26 cellular contexts compared by ENCODE assay signal in genomic region chr4:88058295-88058694, GRCh38. TPM values are rescaled to one million over a fixed set of nuclear protein-coding genes. Genes with fewer than 3 reads are reported as not detected.
DNase-seq lines count a peak whose midpoint lies in the region; ATAC-seq, FAIRE-seq and TF ChIP-seq lines count a peak whose summit lies in the region.
"Had no signal": no experiment of that assay in that cellular context is flagged by ENCODE, and none has a peak within 500 bp of the region (broad histone marks: within the 10 kb centered on the region; RNA-seq: fewer than 3 reads in every experiment).

No MANE protein-coding gene starts in this region.

- H3K9ac ChIP-seq in HepG2 (ENCODE audit: insufficient read depth, low read depth, low read length), result no peak overlapping the region
- no peak overlapping the region for H3K9ac ChIP-seq in astrocyte (ENCODE audit: low read length)
- H3K9ac ChIP-seq: BLaER1 had no signal

- H3K36me3 Mint-ChIP-seq in astrocyte (ENCODE audit: low read depth, unreplicated experiment), result peaks cover 6% of the 10 kb centered on the region

- H4K20me1 ChIP-seq in HepG2 (ENCODE audit: insufficient read depth, low read length), result no peaks in the 10 kb centered on the region
- no peaks in the 10 kb centered on the region for H4K20me1 ChIP-seq in astrocyte (ENCODE audit: insufficient read depth, low read length)
- H4K20me1 ChIP-seq: BLaER1 had no signal

- no peak overlapping the region for H3K27ac ChIP-seq in HepG2 (ENCODE audit: extremely low read length, insufficient read depth, low read length)
- no peak overlapping the region for H3K27ac ChIP-seq in right lobe of liver
- H3K27ac ChIP-seq in astrocyte (ENCODE audit: low read depth, low read length), result no peak overlapping the region
- no peak overlapping the region for H3K27ac ChIP-seq in pancreas
- H3K27ac ChIP-seq: 22Rv1, BLaER1 had no signal

- H2AFZ ChIP-seq in HepG2 (ENCODE audit: low read length) (no peak overlapping the region), astrocyte (ENCODE audit: low read depth, low read length) (no peak overlapping the region)

- POLR2A ChIA-PET in HepG2 (lab: Yijun Ruan, JAX), result no interaction called here

- peaks cover 20% of the 10 kb centered on the region for H3K4me1 ChIP-seq in HepG2 (ENCODE audit: insufficient read depth, low read length)
- H3K4me1 ChIP-seq in right lobe of liver, result peaks cover 0 to 56% (median 13%) of the 10 kb centered on the region in 4 donors
- H3K4me1 ChIP-seq in astrocyte (ENCODE audit: insufficient read depth, low read length), result no peaks in the 10 kb centered on the region
- no peaks in the 10 kb centered on the region for H3K4me1 ChIP-seq in pancreas
- H3K4me1 ChIP-seq: BE2C, BLaER1 had no signal

- H3K9me3 Mint-ChIP-seq in astrocyte (ENCODE audit: unreplicated experiment), result no peaks in the 10 kb centered on the region
- H3K9me3 Mint-ChIP-seq: CD14-positive monocyte; CD4-positive, alpha-beta memory T cell; CD4-positive, CD25-positive, alpha-beta regulatory T cell; CD8-positive, alpha-beta memory T cell had no signal

- no peak overlapping the region for H3K4me2 ChIP-seq in HepG2 (ENCODE audit: low read depth, low read length)
- no peak overlapping the region for H3K4me2 ChIP-seq in astrocyte (ENCODE audit: low read length)
- H3K4me2 ChIP-seq: BLaER1 had no signal

- DNase-seq in HepG2 (ENCODE audit: low spot score) (no peak), right lobe of liver (no peak), astrocyte (ENCODE audit: low read depth) (no peak), pancreas (no peak), NCI-H1092 (lab: John Stamatoyannopoulos, UW) (no peak)
- DNase-seq in activated CD4-positive, alpha-beta T cell treated with anti-CD3 and anti-CD28 coated beads, Interleukin-2, amount 50 U/mL, for 48 hours, result no peak
- DNase-seq: ACHN; BE2C; C1 segment of cervical spinal cord; CD4-positive, alpha-beta memory T cell; CD4-positive, CD25-positive, alpha-beta regulatory T cell; CD8-positive, alpha-beta memory T cell; COR-L47; DMS 273 treated with DMSO at 0.1 percent for 48 hours; DMS153; DMS53; DMS79; DND-41; EL; GDM1 had no signal

- TF ChIP-seq POLR2A in HepG2 (IDR thresholded peaks at IDR 0.05; ENCODE audit: insufficient read depth in 1 of 2, low read depth in 2 of 2, low read length in 2 of 2), result no peak
- TF ChIP-seq POLR2A in right lobe of liver (IDR thresholded peaks at IDR 0.05), result no peak

- H3K4me3 ChIP-seq in HepG2 (replicated peaks in 1 of 3; ENCODE audit: insufficient read depth in 1 of 3, low read depth in 2 of 3, low read length in 3 of 3) (no peak overlapping the region), right lobe of liver (no peak overlapping the region), astrocyte (ENCODE audit: insufficient read depth, low read depth, low read length) (no peak overlapping the region), pancreas (no peak overlapping the region)
- H3K4me3 ChIP-seq: BLaER1, GM12878 had no signal

- H3K27me3 ChIP-seq in HepG2 (ENCODE audit: control insufficient read depth in 1 of 2, insufficient read depth in 2 of 2, low read length in 2 of 2), result no peaks in the 10 kb centered on the region
- H3K27me3 ChIP-seq in right lobe of liver, result no peaks in the 10 kb centered on the region
- H3K27me3 ChIP-seq in astrocyte (ENCODE audit: insufficient read depth, low read length), result no peaks in the 10 kb centered on the region
- no peaks in the 10 kb centered on the region for H3K27me3 ChIP-seq in pancreas
- H3K27me3 ChIP-seq: BE2C, BLaER1 had no signal

- H3K4me1 Mint-ChIP-seq in astrocyte (ENCODE audit: low read depth, unreplicated experiment), result peaks cover 10% of the 10 kb centered on the region
- H3K4me1 Mint-ChIP-seq: CD4-positive, alpha-beta memory T cell; CD8-positive, alpha-beta memory T cell had no signal

- WGBS in HepG2 (ENCODE audit: low lambda C conversion rate), result 96% methylated on average over 3 of the region's 3 CpGs
- 93% methylated on average over 3 of the region's 3 CpGs for WGBS in right lobe of liver (ENCODE audit: insufficient coverage, low coverage, low lambda C conversion rate, missing lambda C conversion rate)
- 95 to 96% methylated on average over 3 of the region's 3 CpGs for WGBS in pancreas, 2 donors

- no peaks in the 10 kb centered on the region for H3K27me3 Mint-ChIP-seq in astrocyte (ENCODE audit: low read depth, unreplicated experiment)
- H3K27me3 Mint-ChIP-seq: CD4-positive, alpha-beta memory T cell; CD4-positive, CD25-positive, alpha-beta regulatory T cell; CD8-positive, alpha-beta memory T cell had no signal

- in situ Hi-C loops in HepG2 (cut with HindIII; ENCODE audit: extremely low pct_ligation_motif_present, low pct_unique_long_range_greater_than_20kb), result no loop called here

- CTCF ChIA-PET in HepG2 (lab: Yijun Ruan, JAX; ENCODE audit: low intra/inter-chr PET ratio, low total read pairs), result interaction anchor here (1.2 kb wide), 1 partner anchor 154 kb away, joined by 4 read pairs; no protein-coding TSS in a partner anchor

- no peaks in the 10 kb centered on the region for H3K9me3 ChIP-seq in HepG2 (ENCODE audit: low read length)
- no peaks in the 10 kb centered on the region for H3K9me3 ChIP-seq in right lobe of liver
- H3K9me3 ChIP-seq in astrocyte (ENCODE audit: insufficient read depth, low read depth, low read length), result no peaks in the 10 kb centered on the region
- no peaks in the 10 kb centered on the region for H3K9me3 ChIP-seq in pancreas
- H3K9me3 ChIP-seq: BE2C, BLaER1 had no signal

- FAIRE-seq in HepG2 (lab: Jason Lieb, UNC) (no peak), astrocyte (lab: Jason Lieb, UNC) (peak; percentile 17), pancreas (lab: Jason Lieb, UNC) (peak; percentile 81)
- FAIRE-seq: GM12878, GM12892, GM18507 had no signal

- no peak for TF ChIP-seq CTCF in HepG2 (CRISPR knock-in tag; IDR thresholded peaks at IDR 0.05)
- no peak for TF ChIP-seq CTCF in right lobe of liver (IDR thresholded peaks at IDR 0.05)
- TF ChIP-seq CTCF in astrocyte (IDR thresholded peaks at IDR 0.05; ENCODE audit: insufficient read depth, low read depth, low read length), result no peak
- no peak for TF ChIP-seq CTCF in pancreas (IDR thresholded peaks at IDR 0.05)

- H3K4me3 Mint-ChIP-seq in astrocyte (ENCODE audit: unreplicated experiment), result no peak overlapping the region
- H3K4me3 Mint-ChIP-seq: CD14-positive monocyte; CD4-positive, alpha-beta memory T cell; CD4-positive, CD25-positive, alpha-beta regulatory T cell; CD8-positive, alpha-beta memory T cell had no signal

- intact Hi-C loops in HepG2 (cut with micrococcal nuclease; ENCODE audit: unreplicated experiment) (no loop called here), right lobe of liver (cut with DNase I) (loop anchor here in 1 of 2 donors (10.0 kb wide), 1 partner anchor 157 kb away; no protein-coding TSS in a partner anchor), pancreas (cut with DNase I) (no loop called here)

- TF ChIP-seq RAD21 in HepG2 (CRISPR knock-in tag; IDR thresholded peaks at IDR 0.05), result no peak

- TF ChIP-seq EP300 in HepG2 (IDR thresholded peaks at IDR 0.05; ENCODE audit: low read depth in 2 of 2, low read length in 2 of 2) (no peak), HepG2 (CRISPR knock-in tag; IDR thresholded peaks at IDR 0.05; ENCODE audit: borderline replicate concordance) (no peak)

- H3K79me2 ChIP-seq in HepG2 (ENCODE audit: insufficient read depth, low read length), result no peaks in the 10 kb centered on the region
- H3K79me2 ChIP-seq in astrocyte (ENCODE audit: insufficient read depth, low read length), result no peaks in the 10 kb centered on the region

- no TSS peak for BruUV-seq in HepG2 (replicated peaks; lab: Mats Ljungman, UMichigan)

- ATAC-seq in HepG2 (no peak), right lobe of liver (no peak), pancreas (no peak)
- ATAC-seq: GM12878 had no signal

- H3K27ac Mint-ChIP-seq in astrocyte (ENCODE audit: unreplicated experiment), result no peak overlapping the region
- H3K27ac Mint-ChIP-seq: CD14-positive monocyte; CD4-positive, alpha-beta memory T cell; CD4-positive, CD25-positive, alpha-beta regulatory T cell; CD8-positive, alpha-beta memory T cell had no signal

- H3K36me3 ChIP-seq in HepG2 (replicated peaks in 1 of 2; ENCODE audit: control insufficient read depth in 1 of 2, insufficient read depth in 2 of 2, low read length in 2 of 2) (0 out of 5 replicates have a peak, but pooled peaks cover 0 to 2% of the 10 kb centered on the region in 2 experiments), right lobe of liver (no peaks in the 10 kb centered on the region), astrocyte (ENCODE audit: insufficient read depth, low read length) (peaks cover 30% of the 10 kb centered on the region), pancreas (peaks cover 0 to 35% (median 0%) of the 10 kb centered on the region in 3 donors)

RNA-seq across cellular contexts. Expression of gene PKD2, which starts 50.9 kb away (rescaled TPM):
- total RNA-seq in HepG2 (2016; rRNA removed; fragmentation: Illumina TruSeq; extraction: Trizol) (4.6 and 9.1 TPM in 2 replicates), right lobe of liver (1 to 10 TPM; 5.5 to 9.0 (median 6.7) TPM), astrocyte (19.7 TPM in 2 replicates), pancreas (10 to 100 TPM in 4 of 6 donors, 1 to 10 TPM in 2; 9.1 to 21.6 (median 11.5) TPM)
- 7.4 TPM in 2 replicates for total RNA-seq in HepG2 (2016; cell fraction: cytosol; rRNA removed; fragmentation: Illumina TruSeq; extraction: Trizol; ENCODE audit: low read depth)
- total RNA-seq in HepG2 (2016; cell fraction: insoluble cytoplasmic fraction; rRNA removed; fragmentation: Illumina TruSeq; extraction: Trizol), result 5.6 and 10.8 TPM in 2 replicates
- total RNA-seq in HepG2 (2016; cell fraction: membrane; rRNA removed; fragmentation: Illumina TruSeq; extraction: Trizol), result 3.7 and 5.3 TPM in 2 replicates
- 16.9 and 18.7 TPM in 2 replicates for total RNA-seq in HepG2 (2016; cell fraction: nucleus; rRNA removed; fragmentation: Illumina TruSeq; extraction: Trizol)
- polyA plus RNA-seq in HepG2 (2011; rRNA removed) (5.3 and 5.6 TPM in 2 replicates), pancreas (10 to 100 TPM in 1 of 2 donors, 1 to 10 TPM in 1; 7.6 to 17.0 TPM)
- 1.5 and 2.1 TPM in 2 replicates for polyA plus RNA-seq in HepG2 (2011; cell fraction: cytosol; rRNA removed)
- polyA plus RNA-seq in HepG2 (2011; cell fraction: nucleus; rRNA removed), result 10.9 and 16.0 TPM in 2 replicates
- polyA plus RNA-seq in HepG2 (2012), result 2.9 and 3.0 TPM in 2 replicates
- 0.50 and 0.62 TPM in 2 replicates for polyA plus RNA-seq in HepG2 (2016; cell fraction: cytosol; fragmentation: Illumina TruSeq; extraction: Trizol; ENCODE audit: low read depth)
- polyA plus RNA-seq in HepG2 (2016; cell fraction: insoluble cytoplasmic fraction; fragmentation: Illumina TruSeq; extraction: Trizol; ENCODE audit: low read depth), result 3.5 and 3.6 TPM in 2 replicates
- 1.1 and 1.4 TPM in 2 replicates for polyA plus RNA-seq in HepG2 (2016; cell fraction: membrane; fragmentation: Illumina TruSeq; extraction: Trizol; ENCODE audit: low read depth)
- 28.6 and 32.6 TPM in 2 replicates for polyA plus RNA-seq in HepG2 (2016; cell fraction: nucleus; fragmentation: Illumina TruSeq; extraction: Trizol; ENCODE audit: insufficient read depth, low read depth)
- polyA minus RNA-seq in HepG2 (2011; rRNA and poly(A)+ RNA removed; ENCODE audit: low replicate concordance), result 8.0 and 11.0 TPM in 2 replicates
- 2.7 and 4.8 TPM in 2 replicates for polyA minus RNA-seq in HepG2 (2011; cell fraction: cytosol; rRNA and poly(A)+ RNA removed)
- polyA minus RNA-seq in HepG2 (2011; cell fraction: nucleus; rRNA and poly(A)+ RNA removed), result 24.5 and 25.1 TPM in 2 replicates
